ENCODE assay signal across 1 cellular context in the genomic region with DNA sequence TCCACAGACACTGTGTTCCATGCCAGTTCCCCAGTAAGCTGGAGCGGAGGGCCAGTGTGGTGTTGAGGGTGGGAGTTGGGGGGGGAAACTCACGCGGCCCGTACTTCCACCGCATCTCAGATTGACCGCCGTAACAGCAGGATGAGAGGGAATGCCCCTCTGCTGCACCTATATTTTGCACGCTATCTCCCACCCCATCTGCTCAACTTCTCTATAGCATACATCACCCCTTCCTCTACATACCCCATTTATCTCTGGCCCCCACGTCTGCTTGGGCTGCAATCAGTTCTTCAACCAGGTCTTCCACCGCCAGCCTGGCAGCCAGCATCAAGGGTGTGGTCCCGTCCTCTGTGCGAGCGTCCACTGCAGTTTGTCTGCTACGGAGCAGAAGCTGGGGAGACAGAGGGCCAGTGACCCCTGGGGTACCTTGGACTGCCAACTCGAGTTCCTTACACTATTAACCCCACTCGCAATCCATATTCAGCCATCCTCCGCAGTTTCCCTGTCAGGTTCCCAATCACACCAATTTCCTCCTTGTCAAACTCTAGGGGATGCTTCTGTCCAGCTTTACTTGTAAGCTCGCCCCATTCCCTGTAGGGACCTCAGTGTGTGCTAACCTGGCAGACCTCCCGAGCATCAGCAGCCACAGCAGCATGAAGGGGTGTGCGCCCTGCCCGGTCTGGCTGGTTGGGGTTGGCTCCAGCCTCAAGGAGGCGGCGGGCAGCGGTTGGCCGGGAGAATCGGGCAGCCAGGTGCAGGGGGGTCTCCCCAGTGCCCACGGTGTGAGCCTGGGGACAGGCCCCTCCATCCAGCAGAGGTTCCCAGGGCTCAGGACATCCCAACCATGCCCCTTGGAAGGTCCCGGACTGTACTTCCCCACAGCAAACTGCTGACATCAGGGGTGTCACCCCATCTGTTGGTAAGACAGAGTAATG.
A peak's percentile ranks its signal among the peaks of the same experiment; 100 is the strongest.
TF ChIP-seq lines count a peak whose summit lies in the region.

No MANE protein-coding gene starts in this region.

TF ChIP-seq in HepG2, 621 proteins besides CTCF, POLR2A, EP300 and RAD21 (continued from another document):
- TF ChIP-seq HMGXB3 (CRISPR knock-in tag; IDR thresholded peaks at IDR 0.05; ENCODE audit: borderline replicate concordance) (no peak), RFX3 (CRISPR knock-in tag; IDR thresholded peaks at IDR 0.05) (no peak), EED (CRISPR knock-in tag; IDR thresholded peaks at IDR 0.05) (peak; percentile 67; the same call in 1 of the 2 replicates), ZNF75D (CRISPR knock-in tag; IDR thresholded peaks at IDR 0.05; ENCODE audit: borderline replicate concordance) (no peak), ZNF354B (CRISPR knock-in tag; IDR thresholded peaks at IDR 0.05) (no peak), DPF2 (CRISPR knock-in tag; IDR thresholded peaks at IDR 0.05; ENCODE audit: borderline replicate concordance, low read depth) (0 out of 2 replicates have a peak, but pooled peaks have one; percentile 13), DMAP1 (CRISPR knock-in tag; IDR thresholded peaks at IDR 0.05) (no peak), PBX3 (CRISPR knock-in tag; IDR thresholded peaks at IDR 0.05; ENCODE audit: borderline replicate concordance) (no peak), HOXA9 (CRISPR knock-in tag; IDR thresholded peaks at IDR 0.05; ENCODE audit: borderline replicate concordance) (no peak), ZNF788 (CRISPR knock-in tag; IDR thresholded peaks at IDR 0.05; ENCODE audit: borderline replicate concordance) (0 out of 2 replicates have a peak, but pooled peaks have one; percentile 27), MZF1 (CRISPR knock-in tag; IDR thresholded peaks at IDR 0.05; ENCODE audit: borderline replicate concordance) (no peak), ZNF431 (CRISPR knock-in tag; IDR thresholded peaks at IDR 0.05; ENCODE audit: borderline replicate concordance, low read depth) (0 out of 2 replicates have a peak, but pooled peaks have one; percentile 14), ZNF672 (CRISPR knock-in tag; IDR thresholded peaks at IDR 0.05) (no peak), ZNF264 (CRISPR knock-in tag; IDR thresholded peaks at IDR 0.05) (no peak), ZNF773 (CRISPR knock-in tag; IDR thresholded peaks at IDR 0.05; ENCODE audit: borderline replicate concordance) (no peak)
- TF ChIP-seq, protein P1, sequence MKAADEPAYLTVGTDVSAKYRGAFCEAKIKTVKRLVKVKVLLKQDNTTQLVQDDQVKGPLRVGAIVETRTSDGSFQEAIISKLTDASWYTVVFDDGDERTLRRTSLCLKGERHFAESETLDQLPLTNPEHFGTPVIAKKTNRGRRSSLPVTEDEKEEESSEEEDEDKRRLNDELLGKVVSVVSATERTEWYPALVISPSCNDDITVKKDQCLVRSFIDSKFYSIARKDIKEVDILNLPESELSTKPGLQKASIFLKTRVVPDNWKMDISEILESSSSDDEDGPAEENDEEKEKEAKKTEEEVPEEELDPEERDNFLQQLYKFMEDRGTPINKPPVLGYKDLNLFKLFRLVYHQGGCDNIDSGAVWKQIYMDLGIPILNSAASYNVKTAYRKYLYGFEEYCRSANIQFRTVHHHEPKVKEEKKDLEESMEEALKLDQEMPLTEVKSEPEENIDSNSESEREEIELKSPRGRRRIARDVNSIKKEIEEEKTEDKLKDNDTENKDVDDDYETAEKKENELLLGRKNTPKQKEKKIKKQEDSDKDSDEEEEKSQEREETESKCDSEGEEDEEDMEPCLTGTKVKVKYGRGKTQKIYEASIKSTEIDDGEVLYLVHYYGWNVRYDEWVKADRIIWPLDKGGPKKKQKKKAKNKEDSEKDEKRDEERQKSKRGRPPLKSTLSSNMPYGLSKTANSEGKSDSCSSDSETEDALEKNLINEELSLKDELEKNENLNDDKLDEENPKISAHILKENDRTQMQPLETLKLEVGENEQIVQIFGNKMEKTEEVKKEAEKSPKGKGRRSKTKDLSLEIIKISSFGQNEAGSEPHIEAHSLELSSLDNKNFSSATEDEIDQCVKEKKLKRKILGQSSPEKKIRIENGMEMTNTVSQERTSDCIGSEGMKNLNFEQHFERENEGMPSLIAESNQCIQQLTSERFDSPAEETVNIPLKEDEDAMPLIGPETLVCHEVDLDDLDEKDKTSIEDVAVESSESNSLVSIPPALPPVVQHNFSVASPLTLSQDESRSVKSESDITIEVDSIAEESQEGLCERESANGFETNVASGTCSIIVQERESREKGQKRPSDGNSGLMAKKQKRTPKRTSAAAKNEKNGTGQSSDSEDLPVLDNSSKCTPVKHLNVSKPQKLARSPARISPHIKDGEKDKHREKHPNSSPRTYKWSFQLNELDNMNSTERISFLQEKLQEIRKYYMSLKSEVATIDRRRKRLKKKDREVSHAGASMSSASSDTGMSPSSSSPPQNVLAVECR (CRISPR knock-in tag; IDR thresholded peaks at IDR 0.05; ENCODE audit: borderline replicate concordance) = no peak
TF ChIP-seq in HepG2: peak in this region for 14.
